Comparison of ENCODE assay signal across 21 cellular contexts in genomic region chr22:39616051-39616450, GRCh38. TPM values are rescaled to one million over a fixed set of nuclear protein-coding genes. Genes with fewer than 3 reads are reported as not detected.
DNase-seq lines count a peak whose midpoint lies in the region; ATAC-seq, FAIRE-seq and TF ChIP-seq lines count a peak whose summit lies in the region.
"Had no signal": no experiment of that assay in that cellular context is flagged by ENCODE, and none has a peak within 500 bp of the region (broad histone marks: within the 10 kb centered on the region; RNA-seq: fewer than 3 reads in every experiment).

No MANE protein-coding gene starts in this region.

- intact Hi-C loops in pancreas (cut with DNase I): no loop called here

- no peaks in the 10 kb centered on the region for H3K27me3 ChIP-seq in pancreas

- H3K4me1 Mint-ChIP-seq in activated naive CD4-positive, alpha-beta T cell treated with anti-CD3 and anti-CD28 coated beads, Interleukin-2, amount 50 U/mL, for 24 hours: peaks cover 50% of the 10 kb centered on the region
- peaks cover 13% of the 10 kb centered on the region for H3K4me1 Mint-ChIP-seq in WTC11

- no peaks in the 10 kb centered on the region for H3K9me3 Mint-ChIP-seq in activated naive CD4-positive, alpha-beta T cell treated with anti-CD3 and anti-CD28 coated beads, Interleukin-2, amount 50 U/mL, for 24 hours
- H3K9me3 Mint-ChIP-seq in WTC11: peaks cover 11% of the 10 kb centered on the region

- no peak for DNase-seq in activated naive CD4-positive, alpha-beta T cell treated with anti-CD3 and anti-CD28 coated beads, Interleukin-2, amount 50 U/mL, for 16 hours
- DNase-seq in MV-4-11 (lab: John Stamatoyannopoulos, UW) (peak; percentile 16), WTC11 (ENCODE audit: low spot score) (no peak), 8988T (no peak), pancreas (no peak)
- DNase-seq: ACHN; CD8-positive, alpha-beta T cell; COR-L47; DMS153; DND-41; GDM1; HFFc6 had no signal

- no peak overlapping the region for H3K4me3 Mint-ChIP-seq in activated naive CD4-positive, alpha-beta T cell treated with anti-CD3 and anti-CD28 coated beads, Interleukin-2, amount 50 U/mL, for 24 hours
- no peak overlapping the region for H3K4me3 Mint-ChIP-seq in WTC11
- H3K4me3 Mint-ChIP-seq: CD8-positive, alpha-beta T cell; HFFc6 had no signal

- ATAC-seq in WTC11 (peak; percentile 24), HG03159 (IDR thresholded peaks at IDR 0.05; ENCODE audit: unreplicated experiment) (no peak), pancreas (no peak)
- ATAC-seq: CD8-positive, alpha-beta T cell; HepG2 had no signal

- H3K36me3 Mint-ChIP-seq in activated naive CD4-positive, alpha-beta T cell treated with anti-CD3 and anti-CD28 coated beads, Interleukin-2, amount 50 U/mL, for 24 hours: no peaks in the 10 kb centered on the region
- H3K36me3 Mint-ChIP-seq in WTC11: peaks cover 2% of the 10 kb centered on the region; the same call in 1 of the 2 replicates
- H3K36me3 Mint-ChIP-seq: CD8-positive, alpha-beta T cell had no signal

- peak overlapping the region; percentile 78 for H3K27ac Mint-ChIP-seq in activated naive CD4-positive, alpha-beta T cell treated with anti-CD3 and anti-CD28 coated beads, Interleukin-2, amount 50 U/mL, for 24 hours
- H3K27ac Mint-ChIP-seq in WTC11: no peak overlapping the region
- H3K27ac Mint-ChIP-seq: CD8-positive, alpha-beta T cell; HFFc6 had no signal

- no peak for FAIRE-seq in pancreas (lab: Jason Lieb, UNC)
- FAIRE-seq: D721Med, GM19239, H1, HepG2, HTR-8/SVneo had no signal

- H3K27me3 Mint-ChIP-seq in activated naive CD4-positive, alpha-beta T cell treated with anti-CD3 and anti-CD28 coated beads, Interleukin-2, amount 50 U/mL, for 24 hours: no peaks in the 10 kb centered on the region
- no peaks in the 10 kb centered on the region for H3K27me3 Mint-ChIP-seq in WTC11 (ENCODE audit: low read depth)

- no peak overlapping the region for H3K4me3 ChIP-seq in pancreas
- H3K4me3 ChIP-seq: HAP-1 had no signal

- no peaks in the 10 kb centered on the region for H3K36me3 ChIP-seq in pancreas
- H3K36me3 ChIP-seq: HAP-1 had no signal

- CTCF ChIA-PET in WTC11 (lab: Charles Lee): interaction anchor here (0.7 to 1.4 kb wide), 4 partner anchors 8 to 192 kb away, joined by 4 to 6 read pairs (median 5); no protein-coding TSS in a partner anchor

- TF ChIP-seq CTCF in WTC11 (IDR thresholded peaks at IDR 0.05) (no peak), pancreas (IDR thresholded peaks at IDR 0.05) (no peak)

- no peak overlapping the region for H3K27ac ChIP-seq in pancreas
- H3K27ac ChIP-seq: C4-2B had no signal

- WGBS in pancreas, 2 donors: 67 to 68% methylated on average over 9 of the region's 9 CpGs

- POLR2A ChIA-PET in WTC11 (lab: Charles Lee): no interaction called here

- H3K4me1 ChIP-seq in pancreas: no peaks in the 10 kb centered on the region
- H3K4me1 ChIP-seq: HAP-1 had no signal

- H3K9me3 ChIP-seq in pancreas: no peaks in the 10 kb centered on the region
- H3K9me3 ChIP-seq: HAP-1 had no signal

TF ChIP-seq in WTC11, 78 proteins besides CTCF, POLR2A, EP300 and RAD21:
- TF ChIP-seq SOX15 (CRISPR knock-in tag; IDR thresholded peaks at IDR 0.05) (no peak), ZBTB21 (CRISPR knock-in tag; IDR thresholded peaks at IDR 0.05; ENCODE audit: borderline replicate concordance) (no peak), ETV6 (CRISPR knock-in tag; IDR thresholded peaks at IDR 0.05) (no peak), ZNF396 (CRISPR knock-in tag; IDR thresholded peaks at IDR 0.05; ENCODE audit: borderline replicate concordance) (no peak)
- TF ChIP-seq, protein P1, sequence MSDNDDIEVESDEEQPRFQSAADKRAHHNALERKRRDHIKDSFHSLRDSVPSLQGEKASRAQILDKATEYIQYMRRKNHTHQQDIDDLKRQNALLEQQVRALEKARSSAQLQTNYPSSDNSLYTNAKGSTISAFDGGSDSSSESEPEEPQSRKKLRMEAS (CRISPR knock-in tag; IDR thresholded peaks at IDR 0.05): no peak
- TF ChIP-seq, protein P2, sequence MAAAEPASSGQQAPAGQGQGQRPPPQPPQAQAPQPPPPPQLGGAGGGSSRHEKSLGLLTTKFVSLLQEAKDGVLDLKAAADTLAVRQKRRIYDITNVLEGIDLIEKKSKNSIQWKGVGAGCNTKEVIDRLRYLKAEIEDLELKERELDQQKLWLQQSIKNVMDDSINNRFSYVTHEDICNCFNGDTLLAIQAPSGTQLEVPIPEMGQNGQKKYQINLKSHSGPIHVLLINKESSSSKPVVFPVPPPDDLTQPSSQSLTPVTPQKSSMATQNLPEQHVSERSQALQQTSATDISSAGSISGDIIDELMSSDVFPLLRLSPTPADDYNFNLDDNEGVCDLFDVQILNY (CRISPR knock-in tag; IDR thresholded peaks at IDR 0.05): no peak

RNA-seq across cellular contexts. Expression of gene CACNA1I, which starts 45.5 kb away (rescaled TPM):
- total RNA-seq in WTC11 (2021) (2.1 to 2.9 TPM (median 2.3 TPM) in 3 replicates), pancreas (under 1 TPM; 0.04 to 0.09 (median 0.06) TPM)
- under 1 TPM; 0.15 to 0.21 TPM for polyA plus RNA-seq in pancreas
- total RNA-seq: HepG2, HFFc6 had no signal
- polyA plus RNA-seq: HepG2 had no signal
